In genomic region chr10:116190883-116191282, GRCh38 we compare ENCODE assay signal across 37 cellular contexts.
"Had no signal": no experiment of that assay in that cellular context is flagged by ENCODE, and none has a peak within 500 bp of the region (broad histone marks: within the 10 kb centered on the region; RNA-seq: fewer than 3 reads in every experiment).

No MANE protein-coding gene starts in this region.

- ATAC-seq: activated CD8-positive, alpha-beta memory T cell treated with anti-CD3 and anti-CD28 coated beads, Interleukin-2, amount 10 ng/mL, durations not matched to agents 7 days and 5 days; activated naive CD8-positive, alpha-beta T cell treated with anti-CD3 and anti-CD28 coated beads, Interleukin-2, amount 50 U/mL, for 24 hours; PC-3; Right ventricle myocardium inferior; SK-N-SH treated with all-trans-retinoic acid at 6 μM for 48 hours had no signal

- FAIRE-seq: bronchial epithelial cell, RCC 7860 had no signal

- DNase-seq: activated CD4-positive, alpha-beta memory T cell treated with anti-CD3 and anti-CD28 coated beads, Interleukin-2, amount 10 ng/mL, durations not matched to agents 7 days and 5 days; activated CD4-positive, alpha-beta T cell treated with anti-CD3 and anti-CD28 coated beads for 1 hour; activated CD4-positive, alpha-beta T cell treated with anti-CD3 and anti-CD28 coated beads for 48 hours; activated CD4-positive, CD25-positive, alpha-beta regulatory T cell; activated CD8-positive, alpha-beta memory T cell treated with anti-CD3 and anti-CD28 coated beads for 24 hours; activated CD8-positive, alpha-beta memory T cell treated with anti-CD3 and anti-CD28 coated beads, Interleukin-2, amount 10 ng/mL, durations not matched to agents 7 days and 5 days; activated CD8-positive, alpha-beta memory T cell treated with anti-CD3 and anti-CD28 coated beads, Interleukin-2, amount 50 U/mL, for 48 hours; activated effector memory CD4-positive, alpha-beta T cell treated with Interleukin-2 at 50 U/mL for 16 hours; activated naive CD4-positive, alpha-beta T cell treated with anti-CD3 and anti-CD28 coated beads, Interleukin-2, amount 10 ng/mL, durations not matched to agents 7 days and 5 days; activated naive CD8-positive, alpha-beta T cell treated with anti-CD3 and anti-CD28 coated beads, Interleukin-2, amount 50 U/mL, for 24 hours; activated T-cell treated with anti-CD3 and anti-CD28 coated beads, Interleukin-2, amount 50 U/mL, for 48 hours; anterior cingulate cortex; caudate nucleus; cerebellar nuclear complex; Karpas-422; KBM-7; MG63; NCI-H1092 treated with DMSO at 0.1 percent for 48 hours; NCI-H1417; NCI-H146; NCI-H187; NCI-H2029 treated with DMSO at 0.1 percent for 48 hours; NCI-H2107; NCI-H510A; NCI-H526; NCI-H774; NK-92 treated with Interleukin-12 subunit alpha and Interleukin-12 subunit beta, amount 100 ng/mL, for 24 hours; PC-3; SIG-M5; T-helper 1 cell; T-helper 2 cell; T1000; WERI-Rb-1 had no signal
